ENCODE assay signal across 4 cellular contexts in the genomic region with DNA sequence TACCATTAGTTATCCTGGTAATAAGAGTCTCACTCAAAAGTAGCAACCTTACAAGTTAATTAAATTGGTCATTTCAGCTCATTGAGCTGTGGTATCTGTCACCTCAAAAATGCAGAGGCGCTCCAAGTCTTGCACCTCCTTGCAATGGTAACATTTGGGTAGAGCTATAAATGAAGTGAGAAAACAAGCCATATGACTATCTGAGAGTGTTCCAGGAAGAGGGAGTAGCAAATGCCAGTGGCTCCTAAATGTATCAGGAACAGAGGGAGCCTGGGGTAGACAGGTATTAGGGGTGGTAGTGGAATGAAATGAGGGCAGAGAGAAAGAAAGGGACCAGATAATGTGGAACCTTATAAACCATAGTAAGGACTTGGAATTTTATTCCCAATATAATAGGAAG.
"Had no signal": no experiment of that assay in that cellular context is flagged by ENCODE, and none has a peak within 500 bp of the region (broad histone marks: within the 10 kb centered on the region; RNA-seq: fewer than 3 reads in every experiment).

No MANE protein-coding gene starts in this region.

- DNase-seq: H9, HCEC 1CT, IMR-90 had no signal

- ATAC-seq: GM23338 had no signal

- H3K4me3 ChIP-seq: GM23338 had no signal
